16 cellular contexts compared by ENCODE assay signal in the genomic region with DNA sequence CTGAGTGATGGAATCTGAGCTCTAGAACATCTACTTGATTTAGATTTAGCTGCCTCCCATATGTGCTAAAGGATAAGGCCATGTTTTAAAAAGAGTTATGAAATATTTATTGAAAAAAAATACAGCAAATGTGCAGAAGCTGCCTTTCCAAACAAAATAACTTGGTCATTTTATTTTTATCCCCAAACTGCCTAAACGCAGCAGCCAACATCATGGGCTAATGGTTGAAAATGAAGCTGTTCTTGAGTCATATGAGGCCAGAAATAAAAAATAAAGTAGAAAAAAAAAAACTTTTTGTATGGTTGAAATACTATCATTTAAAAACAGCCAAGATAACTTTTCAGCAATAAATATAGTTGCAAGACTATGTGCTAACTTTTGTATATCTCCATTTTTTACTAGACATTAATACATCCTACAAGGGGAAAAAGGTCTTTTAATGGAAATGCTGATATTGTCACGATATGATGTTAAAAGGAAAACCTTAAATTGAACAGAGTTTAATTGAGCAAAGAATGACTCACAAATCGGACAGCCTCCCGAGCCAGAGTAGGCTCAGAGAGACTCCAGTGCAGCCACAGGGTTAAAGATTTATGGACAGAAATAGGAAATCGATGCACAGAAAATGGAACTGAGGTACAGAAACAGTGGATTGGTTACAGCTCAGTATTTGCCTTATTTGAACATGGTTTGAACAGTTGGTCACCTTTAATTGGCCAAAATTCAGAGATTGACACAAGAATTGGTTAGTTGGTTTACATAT.
DNase-seq lines count a peak whose midpoint lies in the region; ATAC-seq, FAIRE-seq and TF ChIP-seq lines count a peak whose summit lies in the region.
"Had no signal": no experiment of that assay in that cellular context is flagged by ENCODE, and none has a peak within 500 bp of the region (broad histone marks: within the 10 kb centered on the region; RNA-seq: fewer than 3 reads in every experiment).

No MANE protein-coding gene starts in this region.

- FAIRE-seq in astrocyte (lab: Jason Lieb, UNC), result no peak
- FAIRE-seq: GM12878, GM18507 had no signal

- no peaks in the 10 kb centered on the region for H3K79me2 ChIP-seq in astrocyte (ENCODE audit: insufficient read depth, low read length)

- H3K4me1 Mint-ChIP-seq in astrocyte (ENCODE audit: low read depth, unreplicated experiment), result peaks cover 25% of the 10 kb centered on the region

- DNase-seq in Daoy (ENCODE audit: low read depth), result peak; percentile 17
- no peak for DNase-seq in astrocyte (ENCODE audit: low read depth)
- peak; percentile 43 for DNase-seq in kidney tubule cell (ENCODE audit: low spot score)
- DNase-seq in lower lobe of right lung, result no peak
- DNase-seq in dedifferentiated amniotic fluid mesenchymal stem cell (ENCODE audit: extremely low spot score), result no peak
- DNase-seq in right atrium auricular region (ENCODE audit: low spot score), result no peak
- DNase-seq: BE2C; Caco-2; CD8-positive, alpha-beta T cell; H7 had no signal

- H3K4me3 Mint-ChIP-seq in astrocyte (ENCODE audit: unreplicated experiment), result no peak overlapping the region
- H3K4me3 Mint-ChIP-seq: CD8-positive, alpha-beta T cell; GM23338; IgD-negative memory B cell had no signal

- H3K27ac Mint-ChIP-seq in astrocyte (ENCODE audit: unreplicated experiment), result peak overlapping the region; percentile 30
- H3K27ac Mint-ChIP-seq: CD8-positive, alpha-beta T cell; GM23338; IgD-negative memory B cell had no signal

- H3K9ac ChIP-seq in astrocyte (ENCODE audit: low read length), result no peak overlapping the region

- no peaks in the 10 kb centered on the region for H3K36me3 Mint-ChIP-seq in astrocyte (ENCODE audit: low read depth, unreplicated experiment)
- H3K36me3 Mint-ChIP-seq: CD8-positive, alpha-beta T cell; IgD-negative memory B cell had no signal

- TF ChIP-seq POLR2A in gastroesophageal sphincter (IDR thresholded peaks at IDR 0.05), result no peak

- TF ChIP-seq CTCF in astrocyte (IDR thresholded peaks at IDR 0.05; ENCODE audit: insufficient read depth, low read depth, low read length) (no peak), lower lobe of right lung (IDR thresholded peaks at IDR 0.05) (no peak), right atrium auricular region (IDR thresholded peaks at IDR 0.05) (no peak), gastroesophageal sphincter (IDR thresholded peaks at IDR 0.05) (no peak)

- H3K4me2 ChIP-seq in astrocyte (ENCODE audit: low read length), result no peak overlapping the region
- H3K4me2 ChIP-seq: GM23338 had no signal

- no peaks in the 10 kb centered on the region for H3K27me3 ChIP-seq in astrocyte (ENCODE audit: insufficient read depth, low read length)
- H3K27me3 ChIP-seq in lower lobe of right lung (ENCODE audit: low read depth), result no peaks in the 10 kb centered on the region
- no peaks in the 10 kb centered on the region for H3K27me3 ChIP-seq in right atrium auricular region
- H3K27me3 ChIP-seq in gastroesophageal sphincter, result no peaks in the 10 kb centered on the region
- H3K27me3 ChIP-seq: BE2C had no signal

- H3K4me1 ChIP-seq in astrocyte (ENCODE audit: insufficient read depth, low read length) (peaks cover 29% of the 10 kb centered on the region), lower lobe of right lung (peaks cover 14% of the 10 kb centered on the region), right atrium auricular region (peaks cover 0 to 6% of the 10 kb centered on the region in 2 donors), gastroesophageal sphincter (peaks cover 0 to 7% (median 0%) of the 10 kb centered on the region in 3 donors)
- H3K4me1 ChIP-seq: BE2C had no signal

- ATAC-seq in lower lobe of right lung (no peak), gastroesophageal sphincter (no peak)
- ATAC-seq: CD8-positive, alpha-beta T cell; GM12878; GM23338 had no signal

- no peak for TF ChIP-seq EP300 in gastroesophageal sphincter (IDR thresholded peaks at IDR 0.05)

- no peak overlapping the region for H2AFZ ChIP-seq in astrocyte (ENCODE audit: low read depth, low read length)
- H2AFZ ChIP-seq: GM23338 had no signal

- H3K27me3 Mint-ChIP-seq in astrocyte (ENCODE audit: low read depth, unreplicated experiment), result no peaks in the 10 kb centered on the region

- H3K36me3 ChIP-seq in astrocyte (ENCODE audit: insufficient read depth, low read length) (no peaks in the 10 kb centered on the region), lower lobe of right lung (no peaks in the 10 kb centered on the region), right atrium auricular region (no peaks in the 10 kb centered on the region), gastroesophageal sphincter (no peaks in the 10 kb centered on the region)
- H3K36me3 ChIP-seq: BE2C had no signal

- H4K20me1 ChIP-seq in astrocyte (ENCODE audit: insufficient read depth, low read length), result no peaks in the 10 kb centered on the region

- H3K4me3 ChIP-seq in astrocyte (ENCODE audit: insufficient read depth, low read depth, low read length) (no peak overlapping the region), lower lobe of right lung (no peak overlapping the region), right atrium auricular region (no peak overlapping the region), gastroesophageal sphincter (no peak overlapping the region)
- H3K4me3 ChIP-seq: GM12878, GM23338 had no signal

- no peaks in the 10 kb centered on the region for H3K9me3 ChIP-seq in astrocyte (ENCODE audit: insufficient read depth, low read depth, low read length)
- H3K9me3 ChIP-seq in lower lobe of right lung, result no peaks in the 10 kb centered on the region
- no peaks in the 10 kb centered on the region for H3K9me3 ChIP-seq in right atrium auricular region
- H3K9me3 ChIP-seq in gastroesophageal sphincter, result no peaks in the 10 kb centered on the region
- H3K9me3 ChIP-seq: BE2C, Caco-2 had no signal

- intact Hi-C loops in lower lobe of right lung (cut with DNase I), result no loop called here

- H3K27ac ChIP-seq in astrocyte (ENCODE audit: low read depth, low read length) (no peak overlapping the region), lower lobe of right lung (no peak overlapping the region), right atrium auricular region (no peak overlapping the region), gastroesophageal sphincter (no peak overlapping the region)
- H3K27ac ChIP-seq: C4-2B had no signal

- 91 to 93% methylated on average over 5 of the region's 5 CpGs for WGBS in gastroesophageal sphincter (ENCODE audit: low coverage in 1 of 2), 2 donors

- H3K9me3 Mint-ChIP-seq in astrocyte (ENCODE audit: unreplicated experiment), result no peaks in the 10 kb centered on the region
- H3K9me3 Mint-ChIP-seq: CD8-positive, alpha-beta T cell; GM23338; IgD-negative memory B cell had no signal

Comparison
In these comparisons a context has a peak if more than half of its experiments do, and no peak if none do; other contexts are left out.
1. DNase-seq: peak in Daoy (single experiment) and kidney tubule cell (single experiment); none in astrocyte (single experiment), lower lobe of right lung (single experiment), dedifferentiated amniotic fluid mesenchymal stem cell (single experiment) and right atrium auricular region (single experiment).